Comparison of ENCODE assay signal across 21 cellular contexts in genomic region chr2:129733041-129733440, GRCh38.
A peak's percentile ranks its signal among the peaks of the same experiment; 100 is the strongest.
DNase-seq lines count a peak whose midpoint lies in the region; ATAC-seq and TF ChIP-seq lines count a peak whose summit lies in the region.
"Had no signal": no experiment of that assay in that cellular context is flagged by ENCODE, and none has a peak within 500 bp of the region (broad histone marks: within the 10 kb centered on the region; RNA-seq: fewer than 3 reads in every experiment).

No MANE protein-coding gene starts in this region.

- ATAC-seq in activated CD8-positive, alpha-beta memory T cell treated with anti-CD3 and anti-CD28 coated beads, Interleukin-2, amount 10 ng/mL, durations not matched to agents 7 days and 5 days = no peak
- ATAC-seq in left ventricle myocardium superior (no peak), HG03342 (IDR thresholded peaks at IDR 0.05; ENCODE audit: unreplicated experiment) (no peak)
- ATAC-seq: A549, GM12878 had no signal

- H3K4me3 ChIP-seq in A673 (ENCODE audit: low read depth, low read length, poor library complexity, severe bottlenecking) (no peak overlapping the region), mammary epithelial cell (replicated peaks in 1 of 3; ENCODE audit: insufficient read depth in 1 of 3, low read depth in 2 of 3, low read length in 3 of 3) (no peak overlapping the region)
- H3K4me3 ChIP-seq in BLaER1 treated with 17β-estradiol and CSF1 and Interleukin-3, amounts not matched to agents 10 nM and 100 nM = no peak overlapping the region
- H3K4me3 ChIP-seq: A549, GM12878, HAP-1 had no signal

- no peaks in the 10 kb centered on the region for H3K4me1 Mint-ChIP-seq in activated CD8-positive, alpha-beta memory T cell treated with anti-CD3 and anti-CD28 coated beads, Interleukin-2, amount 10 ng/mL, durations not matched to agents 7 days and 5 days
- H3K4me1 Mint-ChIP-seq: CD14-positive monocyte; CD8-positive, alpha-beta memory T cell had no signal

- H3K4me3 Mint-ChIP-seq in activated CD8-positive, alpha-beta memory T cell treated with anti-CD3 and anti-CD28 coated beads, Interleukin-2, amount 10 ng/mL, durations not matched to agents 7 days and 5 days = no peak overlapping the region
- H3K4me3 Mint-ChIP-seq: CD14-positive monocyte; CD4-positive, alpha-beta T cell; CD8-positive, alpha-beta memory T cell; HFFc6 had no signal

- peak overlapping the region in 1 of 11 experiments; percentile 15; a peak in 1 of 22 replicates for H3K9ac ChIP-seq in BLaER1 treated with 17β-estradiol and CSF1 and Interleukin-3, amounts not matched to agents 10 nM and 100 nM
- no peak overlapping the region for H3K9ac ChIP-seq in mammary epithelial cell (ENCODE audit: insufficient read depth, low read length)

- POLR2A ChIA-PET in A673 (lab: Charles Lee; ENCODE audit: low non-redundant PET) = no interaction called here

- in situ Hi-C loops in mammary epithelial cell (cut with MboI; ENCODE audit: low sequenced_read_pairs in 2 of 2) = no loop called here

- H3K9me3 ChIP-seq in A673 (ENCODE audit: low read depth, low read length, poor library complexity, severe bottlenecking) = no peaks in the 10 kb centered on the region
- H3K9me3 ChIP-seq in BLaER1 treated with 17β-estradiol and CSF1 and Interleukin-3, amounts not matched to agents 10 nM and 100 nM (replicated peaks in 1 of 11) = no peaks in the 10 kb centered on the region
- H3K9me3 ChIP-seq in mammary epithelial cell (replicated peaks; ENCODE audit: insufficient read depth, low read length) = peaks cover 22% of the 10 kb centered on the region
- H3K9me3 ChIP-seq: A549, HAP-1 had no signal

- TF ChIP-seq CTCF in A673 (conservative IDR thresholded peaks at IDR 0.05; ENCODE audit: low read depth, low read length) = no peak
- no peak for TF ChIP-seq CTCF in mammary epithelial cell (conservative IDR thresholded peaks at IDR 0.05 in 1 of 2, IDR thresholded peaks at IDR 0.05 in 1 of 2; ENCODE audit: extremely low read depth in 1 of 2, insufficient read depth in 1 of 2, low read depth in 1 of 2, low read length in 2 of 2)

- peak overlapping the region; percentile 36 to 83 (median 63); a peak in 21 of 22 replicates for H3K4me2 ChIP-seq in BLaER1 treated with 17β-estradiol and CSF1 and Interleukin-3, amounts not matched to agents 10 nM and 100 nM
- no peak overlapping the region for H3K4me2 ChIP-seq in mammary epithelial cell (ENCODE audit: insufficient read depth, low read depth, low read length)
- H3K4me2 ChIP-seq: A549 had no signal

- H4K20me1 ChIP-seq in BLaER1 treated with 17β-estradiol and CSF1 and Interleukin-3, amounts not matched to agents 10 nM and 100 nM = no peaks in the 10 kb centered on the region; a peak in 1 of 22 replicates
- H4K20me1 ChIP-seq in mammary epithelial cell (ENCODE audit: insufficient read depth, low read length) = no peaks in the 10 kb centered on the region

- 38% methylated on average over 3 of the region's 3 CpGs for WGBS in mammary epithelial cell (ENCODE audit: low coverage, missing lambda C conversion rate)

- no TSS peak for BruUV-seq in A673 (replicated peaks; lab: Mats Ljungman, UMichigan)
- no TSS peak for BruUV-seq in mammary epithelial cell (replicated peaks; lab: Mats Ljungman, UMichigan)

- dilution Hi-C loops in mammary epithelial cell (cut with HindIII; ENCODE audit: low sequenced_read_pairs) = no loop called here

- no peaks in the 10 kb centered on the region for H3K9me3 Mint-ChIP-seq in activated CD8-positive, alpha-beta memory T cell treated with anti-CD3 and anti-CD28 coated beads, Interleukin-2, amount 10 ng/mL, durations not matched to agents 7 days and 5 days (ENCODE audit: low read depth)
- H3K9me3 Mint-ChIP-seq: CD4-positive, alpha-beta T cell; CD8-positive, alpha-beta memory T cell had no signal

- H3K36me3 Mint-ChIP-seq in activated CD8-positive, alpha-beta memory T cell treated with anti-CD3 and anti-CD28 coated beads, Interleukin-2, amount 10 ng/mL, durations not matched to agents 7 days and 5 days = no peaks in the 10 kb centered on the region
- H3K36me3 Mint-ChIP-seq: CD14-positive monocyte; CD8-positive, alpha-beta memory T cell had no signal

- H3K36me3 ChIP-seq in A673 (ENCODE audit: insufficient read depth, low read length, poor library complexity, severe bottlenecking) (no peaks in the 10 kb centered on the region), mammary epithelial cell (ENCODE audit: insufficient read depth, low read length) (no peaks in the 10 kb centered on the region)
- H3K36me3 ChIP-seq in BLaER1 treated with 17β-estradiol and CSF1 and Interleukin-3, amounts not matched to agents 10 nM and 100 nM = no peaks in the 10 kb centered on the region
- H3K36me3 ChIP-seq: HAP-1 had no signal

- peaks cover 28% of the 10 kb centered on the region for H3K4me1 ChIP-seq in A673 (ENCODE audit: insufficient read depth, low read length, poor library complexity, severe bottlenecking)
- peaks cover 19 to 46% (median 41%) of the 10 kb centered on the region in 10 experiments for H3K4me1 ChIP-seq in BLaER1 treated with 17β-estradiol and CSF1 and Interleukin-3, amounts not matched to agents 10 nM and 100 nM
- H3K4me1 ChIP-seq in mammary epithelial cell (ENCODE audit: insufficient read depth, low read length) = no peaks in the 10 kb centered on the region
- H3K4me1 ChIP-seq: A549, HAP-1 had no signal

- H3K27ac ChIP-seq in A673 (ENCODE audit: low read depth, low read length, poor library complexity, severe bottlenecking) (peak overlapping the region; percentile 86), mammary epithelial cell (ENCODE audit: insufficient read depth, low read depth, low read length) (no peak overlapping the region)
- peak overlapping the region in 5 of 11 experiments; percentile 12 to 54 (median 19); a peak in 7 of 22 replicates for H3K27ac ChIP-seq in BLaER1 treated with 17β-estradiol and CSF1 and Interleukin-3, amounts not matched to agents 10 nM and 100 nM
- H3K27ac ChIP-seq: A549 had no signal

- H2AFZ ChIP-seq in mammary epithelial cell (ENCODE audit: low read depth, low read length) = no peak overlapping the region

- H3K79me2 ChIP-seq in mammary epithelial cell (ENCODE audit: insufficient read depth, low read length) = no peaks in the 10 kb centered on the region

- H3K27ac Mint-ChIP-seq in activated CD8-positive, alpha-beta memory T cell treated with anti-CD3 and anti-CD28 coated beads, Interleukin-2, amount 10 ng/mL, durations not matched to agents 7 days and 5 days = no peak overlapping the region
- H3K27ac Mint-ChIP-seq: CD14-positive monocyte; CD4-positive, alpha-beta T cell; CD8-positive, alpha-beta memory T cell; HFFc6 had no signal

- no peaks in the 10 kb centered on the region for H3K27me3 ChIP-seq in A673 (replicated peaks; ENCODE audit: insufficient read depth, low read depth, low read length, poor library complexity)
- no peaks in the 10 kb centered on the region for H3K27me3 ChIP-seq in BLaER1 treated with 17β-estradiol and CSF1 and Interleukin-3, amounts not matched to agents 10 nM and 100 nM
- H3K27me3 ChIP-seq in mammary epithelial cell (ENCODE audit: insufficient read depth, low read length) = no peaks in the 10 kb centered on the region

- CTCF ChIA-PET in activated CD8-positive, alpha-beta memory T cell treated with anti-CD3 and anti-CD28 coated beads, Interleukin-2, amount 10 ng/mL, durations not matched to agents 7 days and 5 days (lab: Charles Lee) = no interaction called here
- CTCF ChIA-PET in A673 (lab: Charles Lee) = no interaction called here
- CTCF ChIA-PET in mammary epithelial cell (lab: Charles Lee; ENCODE audit: low non-redundant PET) = no interaction called here

- peak; percentile 22 for DNase-seq in activated CD8-positive, alpha-beta memory T cell treated with anti-CD3 and anti-CD28 coated beads, Interleukin-2, amount 10 ng/mL, durations not matched to agents 7 days and 5 days
- DNase-seq in activated CD8-positive, alpha-beta memory T cell treated with anti-CD3 and anti-CD28 coated beads for 24 hours = no peak
- DNase-seq in A673 (ENCODE audit: low spot score) (no peak), islet precursor cell (peak; percentile 27), left ventricle myocardium superior (no peak), mammary epithelial cell (no peak)
- DNase-seq: 8988T; CD4-positive, alpha-beta T cell; CD8-positive, alpha-beta memory T cell; DMS 273 treated with DMSO at 0.1 percent for 48 hours; DMS79; EL; GDM1; GOT3; HFFc6 had no signal

- no peaks in the 10 kb centered on the region for H3K27me3 Mint-ChIP-seq in activated CD8-positive, alpha-beta memory T cell treated with anti-CD3 and anti-CD28 coated beads, Interleukin-2, amount 10 ng/mL, durations not matched to agents 7 days and 5 days
- H3K27me3 Mint-ChIP-seq: CD4-positive, alpha-beta T cell had no signal

- intact Hi-C loops in A673 (cut with micrococcal nuclease; ENCODE audit: unreplicated experiment) = loop anchor here (5.0 kb wide), 2 partner anchors 69 to 126 kb away; no protein-coding TSS in a partner anchor
- intact Hi-C loops in left ventricle myocardium superior (cut with micrococcal nuclease) = no loop called here
- intact Hi-C loops in mammary epithelial cell (cut with micrococcal nuclease) = no loop called here

Comparison
In these comparisons a context has a peak if more than half of its experiments do, and no peak if none do; other contexts are left out.
1. DNase-seq: peak in activated CD8-positive, alpha-beta memory T cell treated with anti-CD3 and anti-CD28 coated beads, Interleukin-2, amount 10 ng/mL, durations not matched to agents 7 days and 5 days (single experiment) and islet precursor cell (single experiment); none in activated CD8-positive, alpha-beta memory T cell treated with anti-CD3 and anti-CD28 coated beads for 24 hours (single experiment), A673 (single experiment), left ventricle myocardium superior (single experiment) and mammary epithelial cell (single experiment).